In genomic region chr9:42365244-42365951, GRCh38 we compare ENCODE assay signal across 8 cellular contexts.
DNase-seq lines count a peak whose midpoint lies in the region; ATAC-seq and TF ChIP-seq lines count a peak whose summit lies in the region.
"Not testable (repeated sequence)": the region's sequence is repeated elsewhere in the genome, so short reads cannot be mapped to it uniquely, and the experiment has no call there.

No MANE protein-coding gene starts in this region.

- not testable (repeated sequence) for DNase-seq in left lung

- not testable (repeated sequence) for H3K4me3 Mint-ChIP-seq in dendritic cell treated with granulocyte-macrophage colony-stimulating factor and Interleukin-4, amounts not matched to agents 40 ng/mL and 50 ng/mL, for 4 days; stimulated activated memory B cell treated with anti-CD40 and anti-IgM and Interleukin-4, amounts not matched to agents 10 μg/mL and 1 μg/mL and 100 μg/mL, for 72 hours

- H4K20me1 ChIP-seq in OCI-LY3 (ENCODE audit: insufficient read depth, low read length): not testable (repeated sequence)

- peak overlapping the region; percentile 53 for H3K27ac Mint-ChIP-seq in dendritic cell treated with granulocyte-macrophage colony-stimulating factor and Interleukin-4, amounts not matched to agents 40 ng/mL and 50 ng/mL, for 4 days
- H3K27ac Mint-ChIP-seq in stimulated activated memory B cell treated with anti-CD40 and anti-IgM and Interleukin-4, amounts not matched to agents 10 μg/mL and 1 μg/mL and 100 μg/mL, for 72 hours: peak overlapping the region; percentile 60

- TF ChIP-seq CTCF in OCI-LY3 (IDR thresholded peaks at IDR 0.05; ENCODE audit: low read depth, low read length); left lung (IDR thresholded peaks at IDR 0.05): not testable (repeated sequence)

- intact Hi-C loops in dendritic cell treated with granulocyte-macrophage colony-stimulating factor and Interleukin-4, amounts not matched to agents 40 ng/mL and 50 ng/mL, for 4 days (cut with micrococcal nuclease); left lung (cut with DNase I): not testable (repeated sequence)

- not testable (repeated sequence) for H3K36me3 ChIP-seq in OCI-LY3 (replicated peaks; ENCODE audit: low read depth, low read length); left lung

- peaks cover 43% of the 10 kb centered on the region for H3K4me1 ChIP-seq in OCI-LY3 (ENCODE audit: low read length)
- H3K4me1 ChIP-seq in left lung: not testable (repeated sequence)

- H3K4me2 ChIP-seq in OCI-LY3 (ENCODE audit: low read length): peak overlapping the region; percentile 39

- not testable (repeated sequence) for H3K79me2 ChIP-seq in OCI-LY3 (ENCODE audit: low read length)

- not testable (repeated sequence) for H2AFZ ChIP-seq in OCI-LY3 (ENCODE audit: low read depth, low read length)

- H3K27me3 ChIP-seq in OCI-LY3 (ENCODE audit: low read depth, low read length); left lung: not testable (repeated sequence)

- not testable (repeated sequence) for H3K9me3 ChIP-seq in OCI-LY3 (ENCODE audit: insufficient read depth, low read length); left lung

- peak overlapping the region; percentile 84 for H3K27ac ChIP-seq in OCI-LY3 (ENCODE audit: low read length)
- not testable (repeated sequence) for H3K27ac ChIP-seq in left lung

- peak overlapping the region; percentile 52; the same call in 1 of the 2 replicates for H3K9ac ChIP-seq in OCI-LY3 (ENCODE audit: low read length)

- H3K36me3 Mint-ChIP-seq in dendritic cell treated with granulocyte-macrophage colony-stimulating factor and Interleukin-4, amounts not matched to agents 40 ng/mL and 50 ng/mL, for 4 days (ENCODE audit: low read depth); stimulated activated memory B cell treated with anti-CD40 and anti-IgM and Interleukin-4, amounts not matched to agents 10 μg/mL and 1 μg/mL and 100 μg/mL, for 72 hours: not testable (repeated sequence)

- ATAC-seq in GM18498 (IDR thresholded peaks at IDR 0.05; ENCODE audit: unreplicated experiment): peak; percentile 96
- ATAC-seq in GM19452 (IDR thresholded peaks at IDR 0.05; ENCODE audit: unreplicated experiment): peak; percentile 82
- peak; percentile 81 for ATAC-seq in HG02678 (IDR thresholded peaks at IDR 0.05; ENCODE audit: unreplicated experiment)
- peak; percentile 83 for ATAC-seq in HG03196 (IDR thresholded peaks at IDR 0.05; ENCODE audit: unreplicated experiment)
- ATAC-seq in left lung: peak; percentile 87
- ATAC-seq in stimulated activated memory B cell treated with anti-CD40 and anti-IgM and Interleukin-4, amounts not matched to agents 10 μg/mL and 1 μg/mL and 100 μg/mL, for 72 hours: peak; percentile 92

- H3K9me3 Mint-ChIP-seq in dendritic cell treated with granulocyte-macrophage colony-stimulating factor and Interleukin-4, amounts not matched to agents 40 ng/mL and 50 ng/mL, for 4 days; stimulated activated memory B cell treated with anti-CD40 and anti-IgM and Interleukin-4, amounts not matched to agents 10 μg/mL and 1 μg/mL and 100 μg/mL, for 72 hours: not testable (repeated sequence)

- H3K4me1 Mint-ChIP-seq in dendritic cell treated with granulocyte-macrophage colony-stimulating factor and Interleukin-4, amounts not matched to agents 40 ng/mL and 50 ng/mL, for 4 days (ENCODE audit: low read depth); stimulated activated memory B cell treated with anti-CD40 and anti-IgM and Interleukin-4, amounts not matched to agents 10 μg/mL and 1 μg/mL and 100 μg/mL, for 72 hours: not testable (repeated sequence)

- H3K4me3 ChIP-seq in OCI-LY3 (ENCODE audit: low read length): peak overlapping the region; percentile 28; the same call in 1 of the 2 replicates
- not testable (repeated sequence) for H3K4me3 ChIP-seq in left lung

- H3K27me3 Mint-ChIP-seq in dendritic cell treated with granulocyte-macrophage colony-stimulating factor and Interleukin-4, amounts not matched to agents 40 ng/mL and 50 ng/mL, for 4 days; stimulated activated memory B cell treated with anti-CD40 and anti-IgM and Interleukin-4, amounts not matched to agents 10 μg/mL and 1 μg/mL and 100 μg/mL, for 72 hours: not testable (repeated sequence)
